ENCODE assay signal across 20 cellular contexts in genomic region chr9:84255701-84256100, GRCh38.
DNase-seq lines count a peak whose midpoint lies in the region; FAIRE-seq and TF ChIP-seq lines count a peak whose summit lies in the region.
"Had no signal": no experiment of that assay in that cellular context is flagged by ENCODE, and none has a peak within 500 bp of the region (broad histone marks: within the 10 kb centered on the region; RNA-seq: fewer than 3 reads in every experiment).

No MANE protein-coding gene starts in this region.

- H2AFZ ChIP-seq in hepatocyte (no peak overlapping the region), parathyroid adenoma (no peak overlapping the region)

- TF ChIP-seq CTCF in VCaP (conservative IDR thresholded peaks at IDR 0.05) (no peak), hepatocyte (IDR thresholded peaks at IDR 0.05; ENCODE audit: poor library complexity) (no peak), parathyroid adenoma (IDR thresholded peaks at IDR 0.05) (no peak), thyroid gland (IDR thresholded peaks at IDR 0.05) (no peak), endothelial cell (IDR thresholded peaks at IDR 0.05; ENCODE audit: unreplicated experiment) (no peak)

- H3K9me3 ChIP-seq in hepatocyte (ENCODE audit: low read depth) (no peaks in the 10 kb centered on the region), parathyroid adenoma (ENCODE audit: control insufficient read depth, low read length) (no peaks in the 10 kb centered on the region), thyroid gland (no peaks in the 10 kb centered on the region)
- no peaks in the 10 kb centered on the region for H3K9me3 ChIP-seq in CD4-positive, alpha-beta memory T cell (ENCODE audit: control insufficient read depth in 1 of 2, low read length in 2 of 2)
- H3K9me3 ChIP-seq: BE2C, Caco-2 had no signal

- POLR2A ChIA-PET in CD4-positive, alpha-beta memory T cell (lab: Charles Lee; ENCODE audit: partially characterized antibody) = no interaction called here

- no peaks in the 10 kb centered on the region for H3K36me3 ChIP-seq in hepatocyte (replicated peaks; ENCODE audit: insufficient read depth, low read depth)
- H3K36me3 ChIP-seq in parathyroid adenoma (ENCODE audit: control insufficient read depth, insufficient read depth, low read length) = no peaks in the 10 kb centered on the region
- no peaks in the 10 kb centered on the region for H3K36me3 ChIP-seq in thyroid gland
- no peaks in the 10 kb centered on the region for H3K36me3 ChIP-seq in CD4-positive, alpha-beta memory T cell (ENCODE audit: insufficient read depth, low read length)
- H3K36me3 ChIP-seq: BE2C had no signal

- H3K4me1 ChIP-seq in hepatocyte (ENCODE audit: insufficient read depth) (peaks cover 5% of the 10 kb centered on the region), parathyroid adenoma (peaks cover 4% of the 10 kb centered on the region), thyroid gland (peaks cover 22 to 31% of the 10 kb centered on the region in 2 donors)
- H3K4me1 ChIP-seq in CD4-positive, alpha-beta memory T cell (ENCODE audit: insufficient read depth, low read length) = no peaks in the 10 kb centered on the region
- H3K4me1 ChIP-seq: BE2C, Caco-2 had no signal

- H3K79me2 ChIP-seq in hepatocyte (no peaks in the 10 kb centered on the region), parathyroid adenoma (no peaks in the 10 kb centered on the region)

- WGBS in hepatocyte (ENCODE audit: low lambda C conversion rate, missing lambda C conversion rate) = 50% methylated on average over 4 of the region's 4 CpGs
- WGBS in thyroid gland, 2 donors = 60 to 70% methylated on average over 4 of the region's 4 CpGs

- intact Hi-C loops in thyroid gland (cut with DNase I) = no loop called here
- intact Hi-C loops in CD4-positive, alpha-beta memory T cell (cut with micrococcal nuclease) = no loop called here

- no peak overlapping the region for H3K27ac Mint-ChIP-seq in endothelial cell (ENCODE audit: unreplicated experiment)
- no peak overlapping the region for H3K27ac Mint-ChIP-seq in CD4-positive, alpha-beta memory T cell
- H3K27ac Mint-ChIP-seq: CD4-positive, CD25-positive, alpha-beta regulatory T cell; H9; IgD-negative memory B cell had no signal

- H3K9me3 Mint-ChIP-seq in endothelial cell (ENCODE audit: unreplicated experiment) = no peaks in the 10 kb centered on the region
- no peaks in the 10 kb centered on the region for H3K9me3 Mint-ChIP-seq in CD4-positive, alpha-beta memory T cell
- H3K9me3 Mint-ChIP-seq: CD4-positive, CD25-positive, alpha-beta regulatory T cell; H9; IgD-negative memory B cell had no signal

- H3K27me3 ChIP-seq in hepatocyte (no peaks in the 10 kb centered on the region), parathyroid adenoma (ENCODE audit: control insufficient read depth, insufficient read depth, low read length) (no peaks in the 10 kb centered on the region), thyroid gland (no peaks in the 10 kb centered on the region)
- no peaks in the 10 kb centered on the region for H3K27me3 ChIP-seq in CD4-positive, alpha-beta memory T cell (ENCODE audit: insufficient read depth, low read length)
- H3K27me3 ChIP-seq: BE2C had no signal

- H3K27ac ChIP-seq in VCaP (peak overlapping the region; percentile 93), hepatocyte (peak overlapping the region; percentile 17), parathyroid adenoma (no peak overlapping the region), thyroid gland (peak overlapping the region; percentile 77 to 96 (median 92))
- H3K27ac ChIP-seq in CD4-positive, alpha-beta memory T cell (ENCODE audit: low read depth, low read length) = no peak overlapping the region

- H3K4me3 ChIP-seq in hepatocyte (no peak overlapping the region), parathyroid adenoma (ENCODE audit: low read depth, low read length) (peak overlapping the region; percentile 34), thyroid gland (replicated peaks in 1 of 3) (no peak overlapping the region)
- no peak overlapping the region for H3K4me3 ChIP-seq in CD4-positive, alpha-beta memory T cell (ENCODE audit: low read length in 2 of 2)

- TF ChIP-seq POLR2A in thyroid gland (IDR thresholded peaks at IDR 0.05) (no peak), GM12891 (IDR thresholded peaks at IDR 0.05; ENCODE audit: low read depth, low read length) (no peak)

- no peak overlapping the region for H3K4me3 Mint-ChIP-seq in endothelial cell (ENCODE audit: unreplicated experiment)
- H3K4me3 Mint-ChIP-seq in CD4-positive, alpha-beta memory T cell = no peak overlapping the region
- H3K4me3 Mint-ChIP-seq: CD4-positive, CD25-positive, alpha-beta regulatory T cell; H9; IgD-negative memory B cell had no signal

- no peak for DNase-seq in hepatocyte (ENCODE audit: low spot score)
- no peak for DNase-seq in thyroid gland
- DNase-seq in GM12891 (ENCODE audit: insufficient read length, low spot score) = no peak
- DNase-seq in endothelial cell (ENCODE audit: low spot score) = no peak
- DNase-seq in CD4-positive, alpha-beta memory T cell = no peak
- DNase-seq in HCEC 1CT = no peak
- DNase-seq: ACHN; BE2C; Caco-2; CD4-positive, CD25-positive, alpha-beta regulatory T cell; DMS79; GDM1; GOT3; H9 had no signal

- H3K9me2 ChIP-seq in hepatocyte (replicated peaks; ENCODE audit: insufficient read depth) = no peaks in the 10 kb centered on the region

- H3K27me3 Mint-ChIP-seq in endothelial cell (ENCODE audit: unreplicated experiment) = no peaks in the 10 kb centered on the region
- peaks cover 1 to 10% of the 10 kb centered on the region in 2 donors for H3K27me3 Mint-ChIP-seq in CD4-positive, alpha-beta memory T cell

- H3K4me2 ChIP-seq in hepatocyte = peak overlapping the region; percentile 6
- H3K4me2 ChIP-seq in parathyroid adenoma (ENCODE audit: low read length) = no peak overlapping the region

- no peaks in the 10 kb centered on the region for H3K4me1 Mint-ChIP-seq in endothelial cell (ENCODE audit: unreplicated experiment)
- no peaks in the 10 kb centered on the region for H3K4me1 Mint-ChIP-seq in CD4-positive, alpha-beta memory T cell
- H3K4me1 Mint-ChIP-seq: CD4-positive, CD25-positive, alpha-beta regulatory T cell; IgD-negative memory B cell had no signal

- CTCF ChIA-PET in CD4-positive, alpha-beta memory T cell (lab: Charles Lee; ENCODE audit: partially characterized antibody) = interaction anchor here (0.8 kb wide), 1 partner anchor 9 kb away, joined by 3 read pairs; no protein-coding TSS in a partner anchor

- no peaks in the 10 kb centered on the region for H3K36me3 Mint-ChIP-seq in endothelial cell (ENCODE audit: low read depth, unreplicated experiment)
- H3K36me3 Mint-ChIP-seq in CD4-positive, alpha-beta memory T cell = no peaks in the 10 kb centered on the region
- H3K36me3 Mint-ChIP-seq: CD4-positive, CD25-positive, alpha-beta regulatory T cell; IgD-negative memory B cell had no signal

- no peak for FAIRE-seq in GM12891 (lab: Jason Lieb, UNC)
- FAIRE-seq: A204.1, D721Med, HepG2 had no signal

- H4K20me1 ChIP-seq in hepatocyte (ENCODE audit: insufficient read depth, poor library complexity, severe bottlenecking) = no peaks in the 10 kb centered on the region

- no peak overlapping the region for H3K9ac ChIP-seq in parathyroid adenoma

TF ChIP-seq in GM12891, 5 proteins besides CTCF, POLR2A, EP300 and RAD21:
- TF ChIP-seq POLR2AphosphoS5 (IDR thresholded peaks at IDR 0.05; ENCODE audit: low read depth, low read length) = no peak
- no peak for TF ChIP-seq POU2F2 (IDR thresholded peaks at IDR 0.05; ENCODE audit: low read depth, low read length)
- no peak for TF ChIP-seq SPI1 (IDR thresholded peaks at IDR 0.05; ENCODE audit: low read depth, low read length)

Comparison
In these comparisons a context has a peak if more than half of its experiments do, and no peak if none do; other contexts are left out.
1. H3K27ac ChIP-seq: peak in VCaP (single experiment), hepatocyte (single experiment) and thyroid gland (3 of 3); none in parathyroid adenoma (single experiment) and CD4-positive, alpha-beta memory T cell (single experiment).